In the genomic region with DNA sequence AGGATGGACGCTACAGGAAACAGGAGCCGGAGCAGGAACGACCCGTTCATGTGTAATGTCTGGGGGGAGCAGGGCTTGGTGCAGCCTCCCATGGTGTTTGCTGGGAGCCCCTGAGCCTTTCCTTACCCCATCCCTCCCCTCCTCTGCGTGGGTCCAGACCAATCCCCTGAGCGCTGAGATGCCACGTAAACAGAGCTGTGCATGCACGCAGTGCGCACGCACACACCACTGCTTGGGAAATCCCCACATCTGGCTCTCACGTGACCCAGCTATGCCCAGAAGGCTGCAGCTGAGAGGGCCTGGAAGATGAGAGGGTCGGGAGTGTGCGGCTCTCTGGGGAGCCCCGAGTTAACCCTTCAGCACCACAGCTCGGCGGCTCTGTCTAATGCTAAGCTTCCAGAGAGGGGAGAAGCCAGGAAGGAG, we compare ENCODE assay signal across 8 cellular contexts.
DNase-seq lines count a peak whose midpoint lies in the region; ATAC-seq and TF ChIP-seq lines count a peak whose summit lies in the region.

No MANE protein-coding gene starts in this region.

- DNase-seq in CD4-positive, alpha-beta memory T cell, result peak; percentile 88 to 98 (median 91)
- DNase-seq in NAMALWA (ENCODE audit: low spot score), result peak; percentile 97
- peak; percentile 76 for DNase-seq in activated CD8-positive, alpha-beta memory T cell treated with anti-CD3 and anti-CD28 coated beads, Interleukin-2, amount 50 U/mL, for 4 hours
- peak; percentile 68 for DNase-seq in epithelial cell of esophagus (ENCODE audit: low read depth)
- DNase-seq in naive B cell, result peak; percentile 87
- DNase-seq in stimulated activated effector memory CD8-positive, alpha-beta T cell treated with anti-CD3 and anti-CD28 coated beads, Interleukin-12 subunit alpha, Interleukin-12 subunit beta, amount 100 ng/mL, for 72 hours (ENCODE audit: low spot score in 2 of 2), result peak in 1 of 2 donors; percentile 78
- no peak for DNase-seq in PC-9

- CTCF ChIA-PET in CD4-positive, alpha-beta memory T cell (lab: Charles Lee; ENCODE audit: partially characterized antibody), result interaction anchor here (1.0 to 1.4 kb wide), 3 partner anchors 9 to 72 kb away, joined by 3 to 9 read pairs (median 4); no protein-coding TSS in a partner anchor
- CTCF ChIA-PET in PC-9 (lab: Charles Lee), result no interaction called here

- intact Hi-C loops in CD4-positive, alpha-beta memory T cell (cut with micrococcal nuclease), result loop anchor here (1.0 to 10.0 kb wide), 3 partner anchors 13 to 283 kb away; a partner anchor contains a TSS
- intact Hi-C loops in PC-9 (cut with micrococcal nuclease; ENCODE audit: unreplicated experiment), result no loop called here

- ATAC-seq in GM21390 (IDR thresholded peaks at IDR 0.05; ENCODE audit: unreplicated experiment) (peak; percentile 79), naive B cell (ENCODE audit: low read depth in 2 of 2) (peak; percentile 94 to 95)
- peak; percentile 96 for ATAC-seq in stimulated activated effector memory CD8-positive, alpha-beta T cell treated with anti-CD3 and anti-CD28 coated beads, Interleukin-12 subunit alpha, Interleukin-12 subunit beta, amount 100 ng/mL, for 72 hours

- peak overlapping the region; percentile 81 to 93 (median 88) for H3K4me3 Mint-ChIP-seq in CD4-positive, alpha-beta memory T cell
- H3K4me3 Mint-ChIP-seq in naive B cell, result peak overlapping the region; percentile 67 to 88 (median 82)
- H3K4me3 Mint-ChIP-seq in stimulated activated effector memory CD8-positive, alpha-beta T cell treated with anti-CD3 and anti-CD28 coated beads, Interleukin-12 subunit alpha, Interleukin-12 subunit beta, amount 100 ng/mL, for 72 hours, result peak overlapping the region; percentile 67

- H4K20me1 ChIP-seq in PC-9 (ENCODE audit: insufficient read depth), result no peaks in the 10 kb centered on the region

- no peak overlapping the region for H2AFZ ChIP-seq in PC-9

- no TSS peak for BruUV-seq in PC-9 (replicated peaks; lab: Mats Ljungman, UMichigan)

- no peaks in the 10 kb centered on the region for H3K9me3 Mint-ChIP-seq in CD4-positive, alpha-beta memory T cell
- no peaks in the 10 kb centered on the region for H3K9me3 Mint-ChIP-seq in naive B cell
- no peaks in the 10 kb centered on the region for H3K9me3 Mint-ChIP-seq in stimulated activated effector memory CD8-positive, alpha-beta T cell treated with anti-CD3 and anti-CD28 coated beads, Interleukin-12 subunit alpha, Interleukin-12 subunit beta, amount 100 ng/mL, for 72 hours

- POLR2A ChIA-PET in CD4-positive, alpha-beta memory T cell (lab: Charles Lee; ENCODE audit: partially characterized antibody), result interaction anchor here (0.9 to 1.5 kb wide), 10 partner anchors 8 to 676 kb away, joined by 3 to 9 read pairs (median 4); a partner anchor contains a TSS
- POLR2A ChIA-PET in PC-9 (lab: Charles Lee; ENCODE audit: unreplicated experiment), result no interaction called here

- H3K27ac ChIP-seq in CD4-positive, alpha-beta memory T cell (ENCODE audit: low read depth, low read length), result peak overlapping the region; percentile 86
- H3K27ac ChIP-seq in PC-9, result no peak overlapping the region

- peak overlapping the region; percentile 97 to 99 (median 98) for H3K27ac Mint-ChIP-seq in CD4-positive, alpha-beta memory T cell
- peak overlapping the region; percentile 97 to 100 (median 99) for H3K27ac Mint-ChIP-seq in naive B cell
- peak overlapping the region; percentile 89 for H3K27ac Mint-ChIP-seq in stimulated activated effector memory CD8-positive, alpha-beta T cell treated with anti-CD3 and anti-CD28 coated beads, Interleukin-12 subunit alpha, Interleukin-12 subunit beta, amount 100 ng/mL, for 72 hours

- TF ChIP-seq CTCF in epithelial cell of esophagus (IDR thresholded peaks at IDR 0.05; ENCODE audit: insufficient read depth, low read depth, low read length, missing control alignments) (no peak), PC-9 (conservative IDR thresholded peaks at IDR 0.05) (no peak)

- H3K27me3 ChIP-seq in CD4-positive, alpha-beta memory T cell (ENCODE audit: insufficient read depth, low read length), result no peaks in the 10 kb centered on the region
- H3K27me3 ChIP-seq in PC-9 (ENCODE audit: insufficient read depth, low read depth), result no peaks in the 10 kb centered on the region

- no peaks in the 10 kb centered on the region for H3K27me3 Mint-ChIP-seq in CD4-positive, alpha-beta memory T cell
- H3K27me3 Mint-ChIP-seq in naive B cell, result no peaks in the 10 kb centered on the region

- H3K36me3 Mint-ChIP-seq in CD4-positive, alpha-beta memory T cell, result peaks cover 0 to 8% of the 10 kb centered on the region in 2 donors
- no peaks in the 10 kb centered on the region for H3K36me3 Mint-ChIP-seq in naive B cell
- H3K36me3 Mint-ChIP-seq in stimulated activated effector memory CD8-positive, alpha-beta T cell treated with anti-CD3 and anti-CD28 coated beads, Interleukin-12 subunit alpha, Interleukin-12 subunit beta, amount 100 ng/mL, for 72 hours, result no peaks in the 10 kb centered on the region

- H3F3A ChIP-seq in PC-9 (ENCODE audit: insufficient read depth, low read depth), result no peaks in the 10 kb centered on the region

- no peaks in the 10 kb centered on the region for H3K9me2 ChIP-seq in PC-9 (ENCODE audit: insufficient read depth)

- H3K4me2 ChIP-seq in PC-9, result no peak overlapping the region

- H3K4me1 ChIP-seq in CD4-positive, alpha-beta memory T cell (ENCODE audit: insufficient read depth, low read length), result peaks cover 29% of the 10 kb centered on the region
- no peaks in the 10 kb centered on the region for H3K4me1 ChIP-seq in PC-9 (replicated peaks; ENCODE audit: insufficient read depth)

- H3K4me1 Mint-ChIP-seq in CD4-positive, alpha-beta memory T cell, result peaks cover 10 to 27% (median 17%) of the 10 kb centered on the region in 4 donors
- H3K4me1 Mint-ChIP-seq in naive B cell, result peaks cover 18 to 29% (median 20%) of the 10 kb centered on the region in 3 donors
- H3K4me1 Mint-ChIP-seq in stimulated activated effector memory CD8-positive, alpha-beta T cell treated with anti-CD3 and anti-CD28 coated beads, Interleukin-12 subunit alpha, Interleukin-12 subunit beta, amount 100 ng/mL, for 72 hours, result peaks cover 18% of the 10 kb centered on the region

- peak overlapping the region; percentile 42 to 56 for H3K4me3 ChIP-seq in CD4-positive, alpha-beta memory T cell (ENCODE audit: low read length in 2 of 2)
- H3K4me3 ChIP-seq in epithelial cell of esophagus (ENCODE audit: low read length) (no peak overlapping the region), PC-9 (no peak overlapping the region)

- no peaks in the 10 kb centered on the region for H3K79me2 ChIP-seq in PC-9 (ENCODE audit: low read depth)

- H3K9me3 ChIP-seq in CD4-positive, alpha-beta memory T cell (ENCODE audit: control insufficient read depth in 1 of 2, low read length in 2 of 2), result no peaks in the 10 kb centered on the region
- no peaks in the 10 kb centered on the region for H3K9me3 ChIP-seq in PC-9 (ENCODE audit: insufficient read depth, low read depth)

- H3K36me3 ChIP-seq in CD4-positive, alpha-beta memory T cell (ENCODE audit: insufficient read depth, low read length), result no peaks in the 10 kb centered on the region
- no peaks in the 10 kb centered on the region for H3K36me3 ChIP-seq in PC-9 (ENCODE audit: low read depth)

Comparison
In these comparisons a context has a peak if more than half of its experiments do, and no peak if none do; other contexts are left out.
1. DNase-seq: peak in CD4-positive, alpha-beta memory T cell (5 of 5), NAMALWA (single experiment), activated CD8-positive, alpha-beta memory T cell treated with anti-CD3 and anti-CD28 coated beads, Interleukin-2, amount 50 U/mL, for 4 hours (single experiment), epithelial cell of esophagus (single experiment) and naive B cell (single experiment); none in PC-9 (0 of 2).
2. H3K4me3 ChIP-seq: peak in CD4-positive, alpha-beta memory T cell (2 of 2); none in epithelial cell of esophagus (single experiment) and PC-9 (single experiment).
3. Peak in every context shown above with its lines, with median percentiles within 50 percentile points of each other: H3K27ac Mint-ChIP-seq, H3K4me3 Mint-ChIP-seq and ATAC-seq.